Comparison of ENCODE assay signal across 8 cellular contexts in the genomic region with DNA sequence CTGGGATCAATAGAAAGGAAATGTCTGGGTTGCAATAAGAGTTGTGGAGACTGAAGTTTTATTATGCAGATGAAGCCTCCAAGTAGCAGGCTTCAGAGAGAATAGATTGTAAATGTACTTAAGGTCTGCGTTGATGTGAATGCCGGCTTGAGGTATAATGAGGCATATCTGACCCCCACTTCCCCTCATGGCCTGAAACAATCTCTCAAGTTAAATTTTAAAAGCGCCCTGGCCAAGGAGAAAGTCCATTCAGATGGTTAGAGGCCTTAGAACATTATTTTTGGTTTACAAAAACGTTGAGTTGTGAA. TPM values are rescaled to one million over a fixed set of nuclear protein-coding genes. Genes with fewer than 3 reads are reported as not detected.
DNase-seq lines count a peak whose midpoint lies in the region; ATAC-seq lines count a peak whose summit lies in the region.

No MANE protein-coding gene starts in this region.

- H3K9me3 Mint-ChIP-seq in activated CD8-positive, alpha-beta T cell treated with anti-CD3 and anti-CD28 coated beads, Interleukin-2, amount 10 ng/mL, durations not matched to agents 7 days and 5 days (ENCODE audit: insufficient read depth) = no peaks in the 10 kb centered on the region

- H3K4me1 Mint-ChIP-seq in activated CD8-positive, alpha-beta T cell treated with anti-CD3 and anti-CD28 coated beads, Interleukin-2, amount 10 ng/mL, durations not matched to agents 7 days and 5 days (ENCODE audit: low read depth) = peaks cover 57% of the 10 kb centered on the region

- no peaks in the 10 kb centered on the region for H3K27me3 Mint-ChIP-seq in activated CD8-positive, alpha-beta T cell treated with anti-CD3 and anti-CD28 coated beads, Interleukin-2, amount 10 ng/mL, durations not matched to agents 7 days and 5 days (ENCODE audit: low read depth)

- peak; percentile 21 for ATAC-seq in activated CD8-positive, alpha-beta T cell treated with anti-CD3 and anti-CD28 coated beads, Interleukin-2, amount 10 ng/mL, durations not matched to agents 7 days and 5 days
- ATAC-seq in HG03342 (IDR thresholded peaks at IDR 0.05; ENCODE audit: unreplicated experiment) (no peak), GM21528 (IDR thresholded peaks at IDR 0.05; ENCODE audit: low FRiP score, unreplicated experiment) (no peak)

- DNase-seq in NCI-H2171 treated with DMSO at 0.1 percent for 48 hours (lab: John Stamatoyannopoulos, UW) (peak; percentile 57), NCI-H2171 (lab: John Stamatoyannopoulos, UW) (no peak), inferior parietal cortex (ENCODE audit: extremely low spot score) (peak; percentile 61), SW480 (ENCODE audit: low spot score) (no peak)
- no peak for DNase-seq in activated CD8-positive, alpha-beta T cell treated with anti-CD3 and anti-CD28 coated beads, Interleukin-2, amount 10 ng/mL, durations not matched to agents 7 days and 5 days

- peak overlapping the region; percentile 82 for H3K27ac Mint-ChIP-seq in activated CD8-positive, alpha-beta T cell treated with anti-CD3 and anti-CD28 coated beads, Interleukin-2, amount 10 ng/mL, durations not matched to agents 7 days and 5 days

- peak overlapping the region; percentile 77 for H3K4me3 Mint-ChIP-seq in activated CD8-positive, alpha-beta T cell treated with anti-CD3 and anti-CD28 coated beads, Interleukin-2, amount 10 ng/mL, durations not matched to agents 7 days and 5 days

- CTCF ChIA-PET in activated CD8-positive, alpha-beta T cell treated with anti-CD3 and anti-CD28 coated beads, Interleukin-2, amount 10 ng/mL, durations not matched to agents 7 days and 5 days (lab: Charles Lee) = interaction anchor here (0.9 to 3.4 kb wide), 4 partner anchors 97 to 159 kb away, joined by 3 to 9 read pairs (median 4); partner anchors contain the start of gene SLC11A2

- H3K27ac ChIP-seq in temporal lobe (ENCODE audit: low read depth, low read length) = peak overlapping the region; percentile 95

- POLR2A ChIA-PET in activated CD8-positive, alpha-beta T cell treated with anti-CD3 and anti-CD28 coated beads, Interleukin-2, amount 10 ng/mL, durations not matched to agents 7 days and 5 days (lab: Charles Lee) = interaction anchor here (0.7 to 1.1 kb wide), 2 partner anchors 159 to 160 kb away, joined by 5 to 9 read pairs; partner anchors contain the start of gene ATF1

- H3K36me3 Mint-ChIP-seq in activated CD8-positive, alpha-beta T cell treated with anti-CD3 and anti-CD28 coated beads, Interleukin-2, amount 10 ng/mL, durations not matched to agents 7 days and 5 days (ENCODE audit: low read depth) = no peaks in the 10 kb centered on the region

RNA-seq across cellular contexts. Expression of gene HIGD1C, which starts 28.3 kb away (rescaled TPM):
- not detected for total RNA-seq in activated CD8-positive, alpha-beta T cell treated with anti-CD3 and anti-CD28 coated beads, Interleukin-2, amount 10 ng/mL, durations not matched to agents 7 days and 5 days
- not detected for total RNA-seq in temporal lobe

Comparison
In these comparisons a context has a peak if more than half of its experiments do, and no peak if none do; other contexts are left out.
1. DNase-seq: peak in NCI-H2171 treated with DMSO at 0.1 percent for 48 hours (single experiment) and inferior parietal cortex (single experiment); none in NCI-H2171 (single experiment), activated CD8-positive, alpha-beta T cell treated with anti-CD3 and anti-CD28 coated beads, Interleukin-2, amount 10 ng/mL, durations not matched to agents 7 days and 5 days (single experiment) and SW480 (single experiment).